ENCODE assay signal across 1 cellular context in the genomic region with DNA sequence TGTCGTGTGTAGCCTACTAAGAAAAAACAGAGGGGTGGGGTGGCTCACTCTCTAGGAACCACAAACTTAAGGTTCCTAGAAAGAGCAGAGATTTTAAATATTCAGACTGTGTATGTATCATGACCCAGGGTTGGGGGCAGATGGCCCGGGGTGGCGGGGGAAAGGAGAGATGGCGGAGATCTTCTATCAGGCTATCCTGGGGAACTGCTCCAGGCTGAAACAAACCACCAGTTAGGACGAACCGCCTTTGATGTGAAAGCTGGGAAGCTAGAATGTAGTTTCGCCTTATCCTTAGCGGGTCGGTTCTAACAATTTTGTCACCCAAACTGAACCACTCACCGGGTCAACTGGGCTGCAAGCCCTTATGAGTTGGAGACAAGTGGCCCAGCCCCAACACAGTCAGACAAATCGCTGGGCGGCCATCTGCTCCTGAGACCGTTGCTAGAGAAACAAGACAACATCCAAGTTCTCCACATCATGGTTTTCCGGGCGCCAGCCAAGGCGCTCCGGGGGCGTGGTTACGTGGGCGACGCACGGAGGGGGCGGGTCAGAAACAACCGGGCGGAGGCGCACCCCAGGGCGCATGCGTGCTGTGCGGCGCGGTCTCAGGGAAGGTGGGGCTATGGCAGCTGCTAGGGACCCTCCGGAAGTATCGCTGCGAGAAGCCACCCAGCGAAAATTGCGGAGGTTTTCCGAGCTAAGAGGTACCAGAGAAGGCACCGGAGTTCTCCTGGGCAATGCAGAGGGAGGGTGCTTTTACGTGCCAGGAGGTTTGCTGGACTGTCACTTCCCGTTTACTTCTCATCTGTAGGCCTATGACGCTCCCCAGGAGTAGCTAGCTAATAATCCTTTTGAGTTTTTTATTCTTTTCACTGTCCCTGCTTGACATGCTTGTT.
TF ChIP-seq lines count a peak whose summit lies in the region.

A gene (plus strand): TSS at position 586 of the 896 bp plus-strand sequence. CDS start 37 bp downstream, at position 623.
A gene with protein sequence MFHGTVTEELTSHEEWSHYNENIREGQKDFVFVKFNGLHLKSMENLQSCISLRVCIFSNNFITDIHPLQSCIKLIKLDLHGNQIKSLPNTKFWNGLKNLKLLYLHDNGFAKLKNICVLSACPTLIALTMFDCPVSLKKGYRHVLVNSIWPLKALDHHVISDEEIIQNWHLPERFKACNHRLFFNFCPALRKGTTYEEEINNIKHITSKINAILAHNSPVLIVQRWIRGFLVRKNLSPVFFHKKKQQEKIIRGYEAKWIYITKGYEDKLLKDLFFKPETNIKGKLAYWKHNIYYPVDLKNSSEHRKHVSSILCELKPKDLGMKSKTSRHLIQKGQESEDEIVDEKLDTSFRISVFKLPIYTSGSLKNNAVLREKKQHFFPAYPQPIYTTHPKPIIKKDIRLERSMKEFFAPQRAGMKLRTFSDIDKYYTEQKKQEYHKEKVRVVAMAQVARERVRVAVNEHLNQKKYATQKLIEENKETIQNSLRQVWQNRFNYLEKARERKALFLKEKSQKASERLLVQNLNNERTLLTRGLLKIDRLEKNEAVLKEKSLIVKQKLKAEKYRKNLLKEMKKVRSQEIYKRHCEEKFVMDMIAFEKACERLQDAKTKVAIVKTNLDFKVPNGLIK (minus strand): TSS at position 520 of the 896 bp plus-strand sequence. CDS start 14,492 bp downstream, outside the sequence.

TF ChIP-seq in HepG2, 621 proteins besides CTCF, POLR2A, EP300 and RAD21 (continued from another document and continues in another):
- TF ChIP-seq ZNF768 (CRISPR knock-in tag; IDR thresholded peaks at IDR 0.05) (no peak; the same call in 1 of the 2 replicates), ZNF235 (CRISPR knock-in tag; IDR thresholded peaks at IDR 0.05; ENCODE audit: borderline replicate concordance) (no peak), HOXD1 (CRISPR knock-in tag; IDR thresholded peaks at IDR 0.05) (0 out of 2 replicates have a peak, but pooled peaks have one; percentile 22), ZNF850 (CRISPR knock-in tag; conservative IDR thresholded peaks at IDR 0.05) (no peak), SP5 (CRISPR knock-in tag; IDR thresholded peaks at IDR 0.05; ENCODE audit: borderline replicate concordance, low read depth) (peak; percentile 60; the same call in 1 of the 2 replicates), ZBTB8A (CRISPR knock-in tag; IDR thresholded peaks at IDR 0.05; ENCODE audit: borderline replicate concordance, low read depth) (no peak), EZH2 (conservative IDR thresholded peaks at IDR 0.05; ENCODE audit: low read depth, low read length) (no peak), ASH2L (IDR thresholded peaks at IDR 0.05; ENCODE audit: insufficient read length, low read depth, low read length) (peak; percentile 66), XRCC5 (optimal IDR thresholded peaks at IDR 0.05; ENCODE audit: low read length) (peak; percentile 24), ZNF124 (CRISPR knock-in tag; IDR thresholded peaks at IDR 0.05) (no peak), NCOA5 (CRISPR knock-in tag; IDR thresholded peaks at IDR 0.05) (no peak), ZIK1 (CRISPR knock-in tag; IDR thresholded peaks at IDR 0.05; ENCODE audit: borderline replicate concordance, low read depth) (no peak), SIN3A (IDR thresholded peaks at IDR 0.05; ENCODE audit: borderline replicate concordance, low read depth, low read length) (peak; percentile 88; the same call in 1 of the 2 replicates), SIN3B (IDR thresholded peaks at IDR 0.05; ENCODE audit: low read length) (no peak), POLR2AphosphoS5 (IDR thresholded peaks at IDR 0.05; ENCODE audit: low read depth, low read length) (peak; percentile 84), CBX1 (IDR thresholded peaks at IDR 0.05; ENCODE audit: low read depth) (peak; percentile 53), ZNF549 (CRISPR knock-in tag; IDR thresholded peaks at IDR 0.05) (no peak), HNRNPK (IDR thresholded peaks at IDR 0.05; ENCODE audit: low read depth, low read length, poor library complexity, severe bottlenecking) (no peak)
- TF ChIP-seq, protein P1, sequence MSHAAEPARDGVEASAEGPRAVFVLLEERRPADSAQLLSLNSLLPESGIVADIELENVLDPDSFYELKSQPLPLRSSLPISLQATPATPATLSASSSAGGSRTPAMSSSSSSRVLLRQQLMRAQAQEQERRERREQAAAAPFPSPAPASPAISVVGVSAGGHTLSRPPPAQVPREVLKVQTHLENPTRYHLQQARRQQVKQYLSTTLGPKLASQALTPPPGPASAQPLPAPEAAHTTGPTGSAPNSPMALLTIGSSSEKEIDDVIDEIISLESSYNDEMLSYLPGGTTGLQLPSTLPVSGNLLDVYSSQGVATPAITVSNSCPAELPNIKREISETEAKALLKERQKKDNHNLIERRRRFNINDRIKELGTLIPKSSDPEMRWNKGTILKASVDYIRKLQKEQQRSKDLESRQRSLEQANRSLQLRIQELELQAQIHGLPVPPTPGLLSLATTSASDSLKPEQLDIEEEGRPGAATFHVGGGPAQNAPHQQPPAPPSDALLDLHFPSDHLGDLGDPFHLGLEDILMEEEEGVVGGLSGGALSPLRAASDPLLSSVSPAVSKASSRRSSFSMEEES (CRISPR knock-in tag; IDR thresholded peaks at IDR 0.05), result no peak; the same call in 1 of the 2 replicates
- TF ChIP-seq, protein P2, sequence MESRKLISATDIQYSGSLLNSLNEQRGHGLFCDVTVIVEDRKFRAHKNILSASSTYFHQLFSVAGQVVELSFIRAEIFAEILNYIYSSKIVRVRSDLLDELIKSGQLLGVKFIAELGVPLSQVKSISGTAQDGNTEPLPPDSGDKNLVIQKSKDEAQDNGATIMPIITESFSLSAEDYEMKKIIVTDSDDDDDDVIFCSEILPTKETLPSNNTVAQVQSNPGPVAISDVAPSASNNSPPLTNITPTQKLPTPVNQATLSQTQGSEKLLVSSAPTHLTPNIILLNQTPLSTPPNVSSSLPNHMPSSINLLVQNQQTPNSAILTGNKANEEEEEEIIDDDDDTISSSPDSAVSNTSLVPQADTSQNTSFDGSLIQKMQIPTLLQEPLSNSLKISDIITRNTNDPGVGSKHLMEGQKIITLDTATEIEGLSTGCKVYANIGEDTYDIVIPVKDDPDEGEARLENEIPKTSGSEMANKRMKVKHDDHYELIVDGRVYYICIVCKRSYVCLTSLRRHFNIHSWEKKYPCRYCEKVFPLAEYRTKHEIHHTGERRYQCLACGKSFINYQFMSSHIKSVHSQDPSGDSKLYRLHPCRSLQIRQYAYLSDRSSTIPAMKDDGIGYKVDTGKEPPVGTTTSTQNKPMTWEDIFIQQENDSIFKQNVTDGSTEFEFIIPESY (CRISPR knock-in tag; IDR thresholded peaks at IDR 0.05), result no peak
- TF ChIP-seq, protein P3, sequence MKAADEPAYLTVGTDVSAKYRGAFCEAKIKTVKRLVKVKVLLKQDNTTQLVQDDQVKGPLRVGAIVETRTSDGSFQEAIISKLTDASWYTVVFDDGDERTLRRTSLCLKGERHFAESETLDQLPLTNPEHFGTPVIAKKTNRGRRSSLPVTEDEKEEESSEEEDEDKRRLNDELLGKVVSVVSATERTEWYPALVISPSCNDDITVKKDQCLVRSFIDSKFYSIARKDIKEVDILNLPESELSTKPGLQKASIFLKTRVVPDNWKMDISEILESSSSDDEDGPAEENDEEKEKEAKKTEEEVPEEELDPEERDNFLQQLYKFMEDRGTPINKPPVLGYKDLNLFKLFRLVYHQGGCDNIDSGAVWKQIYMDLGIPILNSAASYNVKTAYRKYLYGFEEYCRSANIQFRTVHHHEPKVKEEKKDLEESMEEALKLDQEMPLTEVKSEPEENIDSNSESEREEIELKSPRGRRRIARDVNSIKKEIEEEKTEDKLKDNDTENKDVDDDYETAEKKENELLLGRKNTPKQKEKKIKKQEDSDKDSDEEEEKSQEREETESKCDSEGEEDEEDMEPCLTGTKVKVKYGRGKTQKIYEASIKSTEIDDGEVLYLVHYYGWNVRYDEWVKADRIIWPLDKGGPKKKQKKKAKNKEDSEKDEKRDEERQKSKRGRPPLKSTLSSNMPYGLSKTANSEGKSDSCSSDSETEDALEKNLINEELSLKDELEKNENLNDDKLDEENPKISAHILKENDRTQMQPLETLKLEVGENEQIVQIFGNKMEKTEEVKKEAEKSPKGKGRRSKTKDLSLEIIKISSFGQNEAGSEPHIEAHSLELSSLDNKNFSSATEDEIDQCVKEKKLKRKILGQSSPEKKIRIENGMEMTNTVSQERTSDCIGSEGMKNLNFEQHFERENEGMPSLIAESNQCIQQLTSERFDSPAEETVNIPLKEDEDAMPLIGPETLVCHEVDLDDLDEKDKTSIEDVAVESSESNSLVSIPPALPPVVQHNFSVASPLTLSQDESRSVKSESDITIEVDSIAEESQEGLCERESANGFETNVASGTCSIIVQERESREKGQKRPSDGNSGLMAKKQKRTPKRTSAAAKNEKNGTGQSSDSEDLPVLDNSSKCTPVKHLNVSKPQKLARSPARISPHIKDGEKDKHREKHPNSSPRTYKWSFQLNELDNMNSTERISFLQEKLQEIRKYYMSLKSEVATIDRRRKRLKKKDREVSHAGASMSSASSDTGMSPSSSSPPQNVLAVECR (CRISPR knock-in tag; IDR thresholded peaks at IDR 0.05; ENCODE audit: borderline replicate concordance), result peak; percentile 73; the same call in 1 of the 2 replicates
- TF ChIP-seq, protein P4, sequence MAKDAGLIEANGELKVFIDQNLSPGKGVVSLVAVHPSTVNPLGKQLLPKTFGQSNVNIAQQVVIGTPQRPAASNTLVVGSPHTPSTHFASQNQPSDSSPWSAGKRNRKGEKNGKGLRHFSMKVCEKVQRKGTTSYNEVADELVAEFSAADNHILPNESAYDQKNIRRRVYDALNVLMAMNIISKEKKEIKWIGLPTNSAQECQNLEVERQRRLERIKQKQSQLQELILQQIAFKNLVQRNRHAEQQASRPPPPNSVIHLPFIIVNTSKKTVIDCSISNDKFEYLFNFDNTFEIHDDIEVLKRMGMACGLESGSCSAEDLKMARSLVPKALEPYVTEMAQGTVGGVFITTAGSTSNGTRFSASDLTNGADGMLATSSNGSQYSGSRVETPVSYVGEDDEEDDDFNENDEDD (CRISPR knock-in tag; IDR thresholded peaks at IDR 0.05; ENCODE audit: borderline replicate concordance), result peak; percentile 53; the same call in 1 of the 2 replicates
- TF ChIP-seq, protein P5, sequence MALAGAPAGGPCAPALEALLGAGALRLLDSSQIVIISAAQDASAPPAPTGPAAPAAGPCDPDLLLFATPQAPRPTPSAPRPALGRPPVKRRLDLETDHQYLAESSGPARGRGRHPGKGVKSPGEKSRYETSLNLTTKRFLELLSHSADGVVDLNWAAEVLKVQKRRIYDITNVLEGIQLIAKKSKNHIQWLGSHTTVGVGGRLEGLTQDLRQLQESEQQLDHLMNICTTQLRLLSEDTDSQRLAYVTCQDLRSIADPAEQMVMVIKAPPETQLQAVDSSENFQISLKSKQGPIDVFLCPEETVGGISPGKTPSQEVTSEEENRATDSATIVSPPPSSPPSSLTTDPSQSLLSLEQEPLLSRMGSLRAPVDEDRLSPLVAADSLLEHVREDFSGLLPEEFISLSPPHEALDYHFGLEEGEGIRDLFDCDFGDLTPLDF (CRISPR knock-in tag; IDR thresholded peaks at IDR 0.05), result no peak
- TF ChIP-seq, protein P6, sequence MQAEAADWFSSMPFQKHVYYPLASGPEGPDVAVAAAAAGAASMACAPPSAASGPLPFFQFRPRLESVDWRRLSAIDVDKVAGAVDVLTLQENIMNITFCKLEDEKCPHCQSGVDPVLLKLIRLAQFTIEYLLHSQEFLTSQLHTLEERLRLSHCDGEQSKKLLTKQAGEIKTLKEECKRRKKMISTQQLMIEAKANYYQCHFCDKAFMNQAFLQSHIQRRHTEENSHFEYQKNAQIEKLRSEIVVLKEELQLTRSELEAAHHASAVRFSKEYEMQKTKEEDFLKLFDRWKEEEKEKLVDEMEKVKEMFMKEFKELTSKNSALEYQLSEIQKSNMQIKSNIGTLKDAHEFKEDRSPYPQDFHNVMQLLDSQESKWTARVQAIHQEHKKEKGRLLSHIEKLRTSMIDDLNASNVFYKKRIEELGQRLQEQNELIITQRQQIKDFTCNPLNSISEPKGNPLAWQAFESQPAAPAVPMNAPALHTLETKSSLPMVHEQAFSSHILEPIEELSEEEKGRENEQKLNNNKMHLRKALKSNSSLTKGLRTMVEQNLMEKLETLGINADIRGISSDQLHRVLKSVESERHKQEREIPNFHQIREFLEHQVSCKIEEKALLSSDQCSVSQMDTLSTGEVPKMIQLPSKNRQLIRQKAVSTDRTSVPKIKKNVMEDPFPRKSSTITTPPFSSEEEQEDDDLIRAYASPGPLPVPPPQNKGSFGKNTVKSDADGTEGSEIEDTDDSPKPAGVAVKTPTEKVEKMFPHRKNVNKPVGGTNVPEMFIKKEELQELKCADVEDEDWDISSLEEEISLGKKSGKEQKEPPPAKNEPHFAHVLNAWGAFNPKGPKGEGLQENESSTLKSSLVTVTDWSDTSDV (CRISPR knock-in tag; IDR thresholded peaks at IDR 0.05), result no peak
- TF ChIP-seq, protein P7, sequence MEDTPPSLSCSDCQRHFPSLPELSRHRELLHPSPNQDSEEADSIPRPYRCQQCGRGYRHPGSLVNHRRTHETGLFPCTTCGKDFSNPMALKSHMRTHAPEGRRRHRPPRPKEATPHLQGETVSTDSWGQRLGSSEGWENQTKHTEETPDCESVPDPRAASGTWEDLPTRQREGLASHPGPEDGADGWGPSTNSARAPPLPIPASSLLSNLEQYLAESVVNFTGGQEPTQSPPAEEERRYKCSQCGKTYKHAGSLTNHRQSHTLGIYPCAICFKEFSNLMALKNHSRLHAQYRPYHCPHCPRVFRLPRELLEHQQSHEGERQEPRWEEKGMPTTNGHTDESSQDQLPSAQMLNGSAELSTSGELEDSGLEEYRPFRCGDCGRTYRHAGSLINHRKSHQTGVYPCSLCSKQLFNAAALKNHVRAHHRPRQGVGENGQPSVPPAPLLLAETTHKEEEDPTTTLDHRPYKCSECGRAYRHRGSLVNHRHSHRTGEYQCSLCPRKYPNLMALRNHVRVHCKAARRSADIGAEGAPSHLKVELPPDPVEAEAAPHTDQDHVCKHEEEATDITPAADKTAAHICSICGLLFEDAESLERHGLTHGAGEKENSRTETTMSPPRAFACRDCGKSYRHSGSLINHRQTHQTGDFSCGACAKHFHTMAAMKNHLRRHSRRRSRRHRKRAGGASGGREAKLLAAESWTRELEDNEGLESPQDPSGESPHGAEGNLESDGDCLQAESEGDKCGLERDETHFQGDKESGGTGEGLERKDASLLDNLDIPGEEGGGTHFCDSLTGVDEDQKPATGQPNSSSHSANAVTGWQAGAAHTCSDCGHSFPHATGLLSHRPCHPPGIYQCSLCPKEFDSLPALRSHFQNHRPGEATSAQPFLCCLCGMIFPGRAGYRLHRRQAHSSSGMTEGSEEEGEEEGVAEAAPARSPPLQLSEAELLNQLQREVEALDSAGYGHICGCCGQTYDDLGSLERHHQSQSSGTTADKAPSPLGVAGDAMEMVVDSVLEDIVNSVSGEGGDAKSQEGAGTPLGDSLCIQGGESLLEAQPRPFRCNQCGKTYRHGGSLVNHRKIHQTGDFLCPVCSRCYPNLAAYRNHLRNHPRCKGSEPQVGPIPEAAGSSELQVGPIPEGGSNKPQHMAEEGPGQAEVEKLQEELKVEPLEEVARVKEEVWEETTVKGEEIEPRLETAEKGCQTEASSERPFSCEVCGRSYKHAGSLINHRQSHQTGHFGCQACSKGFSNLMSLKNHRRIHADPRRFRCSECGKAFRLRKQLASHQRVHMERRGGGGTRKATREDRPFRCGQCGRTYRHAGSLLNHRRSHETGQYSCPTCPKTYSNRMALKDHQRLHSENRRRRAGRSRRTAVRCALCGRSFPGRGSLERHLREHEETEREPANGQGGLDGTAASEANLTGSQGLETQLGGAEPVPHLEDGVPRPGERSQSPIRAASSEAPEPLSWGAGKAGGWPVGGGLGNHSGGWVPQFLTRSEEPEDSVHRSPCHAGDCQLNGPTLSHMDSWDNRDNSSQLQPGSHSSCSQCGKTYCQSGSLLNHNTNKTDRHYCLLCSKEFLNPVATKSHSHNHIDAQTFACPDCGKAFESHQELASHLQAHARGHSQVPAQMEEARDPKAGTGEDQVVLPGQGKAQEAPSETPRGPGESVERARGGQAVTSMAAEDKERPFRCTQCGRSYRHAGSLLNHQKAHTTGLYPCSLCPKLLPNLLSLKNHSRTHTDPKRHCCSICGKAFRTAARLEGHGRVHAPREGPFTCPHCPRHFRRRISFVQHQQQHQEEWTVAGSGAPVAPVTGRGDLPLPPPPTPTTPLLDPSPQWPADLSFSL (CRISPR knock-in tag; IDR thresholded peaks at IDR 0.05), result no peak
